In genomic region chr11:92130432-92130831, GRCh38 we compare ENCODE assay signal across 24 cellular contexts.
DNase-seq lines count a peak whose midpoint lies in the region; ATAC-seq and TF ChIP-seq lines count a peak whose summit lies in the region.
"Had no signal": no experiment of that assay in that cellular context is flagged by ENCODE, and none has a peak within 500 bp of the region (broad histone marks: within the 10 kb centered on the region; RNA-seq: fewer than 3 reads in every experiment).

No MANE protein-coding gene starts in this region.

- TF ChIP-seq RAD21 in IMR-90 (IDR thresholded peaks at IDR 0.05; ENCODE audit: low read length): no peak

- CTCF ChIA-PET in IMR-90 (lab: Yijun Ruan, JAX): no interaction called here

- no peak overlapping the region for H2BK5ac ChIP-seq in IMR-90 (ENCODE audit: low read depth, low read length, poor library complexity, severe bottlenecking)

- H3K36me3 ChIP-seq in IMR-90 (ENCODE audit: control insufficient read depth, insufficient read depth, low read length): no peaks in the 10 kb centered on the region
- no peaks in the 10 kb centered on the region for H3K36me3 ChIP-seq in gastroesophageal sphincter
- H3K36me3 ChIP-seq: gastrocnemius medialis, thyroid gland had no signal

- H2BK15ac ChIP-seq in IMR-90 (ENCODE audit: low read depth, low read length): no peak overlapping the region

- intact Hi-C loops in IMR-90 (cut with micrococcal nuclease): no loop called here

- no peak overlapping the region for H3K9ac ChIP-seq in IMR-90 (ENCODE audit: low read depth, low read length)
- H3K9ac ChIP-seq: KMS-11, parathyroid adenoma had no signal

- no peak overlapping the region for H3K4ac ChIP-seq in IMR-90 (ENCODE audit: low read depth, low read length)

- no peak overlapping the region for H2AK5ac ChIP-seq in IMR-90 (ENCODE audit: low read depth, low read length)

- no peak overlapping the region for H4K5ac ChIP-seq in IMR-90 (ENCODE audit: low read depth, low read length)

- no peaks in the 10 kb centered on the region for H4K20me1 ChIP-seq in IMR-90 (ENCODE audit: insufficient read depth, low read length)

- in situ Hi-C loops in IMR-90 (cut with MboI; ENCODE audit: low sequenced_read_pairs) (no loop called here), astrocyte of the spinal cord (cut with HindIII; ENCODE audit: low sequenced_read_pairs) (no loop called here)

- no peak overlapping the region for H3K56ac ChIP-seq in IMR-90 (ENCODE audit: extremely low read depth, insufficient read depth, low read length)

- dilution Hi-C loops in IMR-90 (cut with HindIII; ENCODE audit: low sequenced_read_pairs, unreplicated experiment): no loop called here

- H3K4me3 ChIP-seq in IMR-90 (ENCODE audit: insufficient read depth, low read depth, low read length) (no peak overlapping the region), astrocyte of the spinal cord (ENCODE audit: low read depth, low read length) (no peak overlapping the region), gastroesophageal sphincter (no peak overlapping the region)
- H3K4me3 ChIP-seq: gastrocnemius medialis, GM12878, thyroid gland had no signal

- no TSS peak for BruUV-seq in IMR-90 (replicated peaks; lab: Mats Ljungman, UMichigan)

- no peak overlapping the region for H4K8ac ChIP-seq in IMR-90 (ENCODE audit: low read depth in 2 of 2, low read length in 2 of 2)

- no peak overlapping the region for H2AK9ac ChIP-seq in IMR-90 (replicated peaks; ENCODE audit: low read depth, low read length, poor library complexity)

- H3K4me1 ChIP-seq in IMR-90 (ENCODE audit: control insufficient read depth, insufficient read depth, low read length) (no peaks in the 10 kb centered on the region), gastroesophageal sphincter (no peaks in the 10 kb centered on the region)
- H3K4me1 ChIP-seq: gastrocnemius medialis, parathyroid adenoma, thyroid gland had no signal

- no peak overlapping the region for H2BK20ac ChIP-seq in IMR-90 (ENCODE audit: low read depth, low read length)

- H3K27ac ChIP-seq in IMR-90 (ENCODE audit: insufficient read depth, low read length) (no peak overlapping the region), gastroesophageal sphincter (no peak overlapping the region)
- H3K27ac ChIP-seq: gastrocnemius medialis, KMS-11, parathyroid adenoma, thyroid gland had no signal

- H2BK120ac ChIP-seq in IMR-90 (ENCODE audit: low read depth, low read length): no peak overlapping the region

- no peak overlapping the region for H3K23ac ChIP-seq in IMR-90 (ENCODE audit: low read depth, low read length)

- H3K4me2 ChIP-seq in IMR-90 (ENCODE audit: low read depth, low read length): no peak overlapping the region
- H3K4me2 ChIP-seq: KMS-11 had no signal

- DNase-seq in AG08395 (ENCODE audit: low spot score) (peak; percentile 44), IMR-90 (peak; percentile 8), astrocyte of the spinal cord (ENCODE audit: low read depth, low spot score) (peak; percentile 47), GM20000 (ENCODE audit: low spot score) (no peak), Ammon's horn (ENCODE audit: low spot score) (no peak), T-helper 2 cell (no peak)
- DNase-seq in stimulated activated CD4-positive, alpha-beta T cell treated with anti-CD3 and anti-CD28 coated beads, Interleukin-1b, Interleukin-23, amount 100 ng/mL, for 48 hours: no peak
- DNase-seq: ACHN; activated CD4-positive, alpha-beta T cell treated with anti-CD3 and anti-CD28 coated beads for 4 hours; CD4-positive, alpha-beta T cell; DMS 273 treated with DMSO at 0.1 percent for 48 hours; gastrocnemius medialis; GDM1; NCI-H1092; NCI-H2081 treated with DMSO at 0.1 percent for 48 hours; NCI-H510A; stimulated activated naive CD4-positive, alpha-beta T cell treated with Interleukin-2 at 50 U/mL for 16 hours; thyroid gland had no signal

- no peak overlapping the region for H2AFZ ChIP-seq in IMR-90 (replicated peaks; ENCODE audit: low read length, poor library complexity)
- H2AFZ ChIP-seq: parathyroid adenoma had no signal

- H3K14ac ChIP-seq in IMR-90 (replicated peaks; ENCODE audit: low read depth, low read length): no peak overlapping the region

- TF ChIP-seq CTCF in IMR-90 (conservative IDR thresholded peaks at IDR 0.05; ENCODE audit: low read depth, low read length) (no peak), astrocyte of the spinal cord (IDR thresholded peaks at IDR 0.05; ENCODE audit: low read depth, low read length) (no peak), gastroesophageal sphincter (IDR thresholded peaks at IDR 0.05) (no peak), GM20000 (IDR thresholded peaks at IDR 0.05; ENCODE audit: extremely low read depth, missing control alignments) (no peak)

- H3K9me3 ChIP-seq in IMR-90 (ENCODE audit: control insufficient read depth, insufficient read depth, low read length) (no peaks in the 10 kb centered on the region), gastroesophageal sphincter (no peaks in the 10 kb centered on the region)
- H3K9me3 ChIP-seq: gastrocnemius medialis, thyroid gland had no signal

- no CpG with 5 or more reads among the region's 2 CpGs for WGBS in IMR-90 (ENCODE audit: extremely low coverage in 2 of 2, insufficient read length in 1 of 2), 2 experiments
- 45 to 47% methylated on average over 2 of the region's 2 CpGs for WGBS in gastroesophageal sphincter (ENCODE audit: low coverage in 1 of 2), 2 donors

- H3K18ac ChIP-seq in IMR-90 (ENCODE audit: low read depth, low read length): no peak overlapping the region

- no peaks in the 10 kb centered on the region for H3K27me3 ChIP-seq in IMR-90 (ENCODE audit: control insufficient read depth, insufficient read depth, low read length)
- no peaks in the 10 kb centered on the region for H3K27me3 ChIP-seq in gastroesophageal sphincter
- H3K27me3 ChIP-seq: gastrocnemius medialis, thyroid gland had no signal

- no peak for TF ChIP-seq EP300 in gastroesophageal sphincter (IDR thresholded peaks at IDR 0.05)

- no peaks in the 10 kb centered on the region for H3K79me1 ChIP-seq in IMR-90 (ENCODE audit: low read depth in 1 of 2, low read length in 2 of 2)

- TF ChIP-seq POLR2A in IMR-90 (IDR thresholded peaks at IDR 0.05; ENCODE audit: low read depth, low read length) (no peak), gastroesophageal sphincter (IDR thresholded peaks at IDR 0.05) (no peak)

- ATAC-seq in IMR-90 (ENCODE audit: low read depth) (no peak), gastroesophageal sphincter (peak; percentile 47)
- ATAC-seq: gastrocnemius medialis; GM12878; natural killer cell treated with Interleukin-12 subunit alpha and Interleukin-12 subunit beta and Interleukin-15 and Interleukin-18, amount 100 ng/mL, for 72 hours; sciatic nerve had no signal

- H3K9me1 ChIP-seq in IMR-90 (ENCODE audit: insufficient read depth, low read length): no peaks in the 10 kb centered on the region

- H4K91ac ChIP-seq in IMR-90 (ENCODE audit: insufficient read depth, low read depth, low read length): no peak overlapping the region

- POLR2A ChIA-PET in IMR-90 (lab: Charles Lee; ENCODE audit: unreplicated experiment): no interaction called here

TF ChIP-seq in IMR-90, 13 proteins besides CTCF, POLR2A, EP300 and RAD21:
- TF ChIP-seq BHLHE40 (IDR thresholded peaks at IDR 0.05; ENCODE audit: low read depth, low read length): no peak
- TF ChIP-seq FOS (IDR thresholded peaks at IDR 0.05; ENCODE audit: low read depth, low read length): no peak
- no peak for TF ChIP-seq CHD1 (IDR thresholded peaks at IDR 0.05; ENCODE audit: low read depth, low read length)
- no peak for TF ChIP-seq ELK1 (IDR thresholded peaks at IDR 0.05; ENCODE audit: borderline replicate concordance, low read depth, low read length)
- TF ChIP-seq MXI1 (IDR thresholded peaks at IDR 0.05; ENCODE audit: borderline replicate concordance, low read depth, low read length): no peak
- no peak for TF ChIP-seq RFX5 (IDR thresholded peaks at IDR 0.05; ENCODE audit: low read depth, low read length)
- no peak for TF ChIP-seq MAFK (IDR thresholded peaks at IDR 0.05; ENCODE audit: low read depth, low read length)
- no peak for TF ChIP-seq RCOR1 (IDR thresholded peaks at IDR 0.05; ENCODE audit: insufficient replicate concordance, low read length)
- TF ChIP-seq MAZ (IDR thresholded peaks at IDR 0.05; ENCODE audit: borderline replicate concordance, low read depth, low read length): no peak
- TF ChIP-seq NFE2L2 (IDR thresholded peaks at IDR 0.05; ENCODE audit: low read depth, low read length): no peak
- TF ChIP-seq USF2 (IDR thresholded peaks at IDR 0.05; ENCODE audit: low read depth, low read length): no peak

Comparison
In these comparisons a context has a peak if more than half of its experiments do, and no peak if none do; other contexts are left out.
1. DNase-seq: peak in AG08395 (single experiment), IMR-90 (single experiment) and astrocyte of the spinal cord (single experiment); none in stimulated activated CD4-positive, alpha-beta T cell treated with anti-CD3 and anti-CD28 coated beads, Interleukin-1b, Interleukin-23, amount 100 ng/mL, for 48 hours (single experiment), GM20000 (single experiment), Ammon's horn (single experiment) and T-helper 2 cell (0 of 5).